Comparison of ENCODE assay signal across 8 cellular contexts in the genomic region with DNA sequence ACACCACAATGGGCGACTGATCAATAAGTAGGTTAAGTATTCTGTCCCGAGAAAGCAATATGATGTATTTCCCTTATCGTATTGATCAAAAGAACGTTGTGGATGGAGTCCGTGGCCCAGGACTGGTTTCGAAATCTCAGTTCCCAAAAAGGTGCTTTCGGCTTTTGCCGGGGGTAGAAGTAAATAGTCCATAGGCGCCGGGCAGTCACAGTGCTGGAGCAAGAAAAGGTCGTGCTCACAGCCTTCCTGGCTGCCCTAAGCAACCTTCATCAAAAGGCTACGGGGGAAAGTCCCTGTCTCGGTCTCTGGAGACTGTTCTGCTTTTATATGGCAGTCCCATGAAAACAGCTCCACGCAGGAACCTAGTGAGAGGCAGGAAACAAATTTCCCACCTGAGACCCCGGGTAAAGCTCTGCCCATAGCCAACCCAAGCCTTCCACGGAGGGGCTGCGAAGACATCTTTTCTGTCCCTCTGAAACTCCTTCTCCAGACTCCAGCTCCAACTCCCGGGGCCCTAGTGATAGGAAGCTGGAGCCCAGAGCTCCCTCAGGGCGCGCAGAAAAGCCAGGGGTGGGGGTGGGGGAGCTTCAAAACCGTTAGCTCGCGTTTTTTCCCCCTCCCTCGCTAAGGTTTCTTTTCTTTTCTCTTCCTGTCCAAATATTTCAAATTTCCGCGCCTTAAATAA. TPM values are rescaled to one million over a fixed set of nuclear protein-coding genes. Genes with fewer than 3 reads are reported as not detected.
A peak's percentile ranks its signal among the peaks of the same experiment; 100 is the strongest.
DNase-seq lines count a peak whose midpoint lies in the region; ATAC-seq, FAIRE-seq and TF ChIP-seq lines count a peak whose summit lies in the region.

No MANE protein-coding gene starts in this region.

- H4K20me1 ChIP-seq in endothelial cell of umbilical vein (replicated peaks; ENCODE audit: control insufficient read depth, extremely low read depth, insufficient read depth, low read length): no peaks in the 10 kb centered on the region

- H3K9me1 ChIP-seq in endothelial cell of umbilical vein (replicated peaks; ENCODE audit: control insufficient read depth, extremely low read depth, insufficient read depth, low read length): no peaks in the 10 kb centered on the region

- peaks cover 32% of the 10 kb centered on the region for H3K79me2 ChIP-seq in ACC112 (ENCODE audit: control insufficient read depth, insufficient read depth, low read length, unreplicated experiment)
- peaks cover 4% of the 10 kb centered on the region for H3K79me2 ChIP-seq in endothelial cell of umbilical vein (ENCODE audit: control insufficient read depth, insufficient read depth, low read length)

- no peak for TF ChIP-seq POLR2A in endothelial cell of umbilical vein (IDR thresholded peaks at IDR 0.05; ENCODE audit: low read depth, low read length)

- peaks cover 20% of the 10 kb centered on the region for H3K4me1 ChIP-seq in ACC112 (ENCODE audit: control insufficient read depth, insufficient read depth, low read length, unreplicated experiment)
- peaks cover 18% of the 10 kb centered on the region for H3K4me1 ChIP-seq in endothelial cell of umbilical vein (ENCODE audit: control insufficient read depth, extremely low read depth, insufficient read depth, low read length)
- peaks cover 3% of the 10 kb centered on the region for H3K4me1 ChIP-seq in mucosa of stomach (ENCODE audit: control insufficient read depth, insufficient read depth, low read length)

- intact Hi-C loops in endothelial cell of umbilical vein (cut with micrococcal nuclease): loop anchor here (1.0 to 5.0 kb wide), 3 partner anchors 9 to 550 kb away; a partner anchor contains a TSS

- DNase-seq in NCI-H128 (lab: John Stamatoyannopoulos, UW; ENCODE audit: unreplicated experiment) (peak; percentile 74), WERI-Rb-1 (peak; percentile 60), endothelial cell of umbilical vein (ENCODE audit: low read depth, low spot score) (peak; percentile 55), MV-4-11 (lab: John Stamatoyannopoulos, UW) (no peak)

- dilution Hi-C loops in endothelial cell of umbilical vein (cut with MboI; ENCODE audit: extremely low pct_ligation_motif_present, low sequenced_read_pairs): no loop called here

- ATAC-seq in HG02610 (IDR thresholded peaks at IDR 0.05; ENCODE audit: unreplicated experiment): peak; percentile 72

- FAIRE-seq in endothelial cell of umbilical vein (lab: Jason Lieb, UNC): no peak

- no peaks in the 10 kb centered on the region for H3K9me3 ChIP-seq in WERI-Rb-1 (ENCODE audit: severe bottlenecking)
- no peaks in the 10 kb centered on the region for H3K9me3 ChIP-seq in endothelial cell of umbilical vein (replicated peaks; ENCODE audit: control insufficient read depth, insufficient read depth, low read length)
- H3K9me3 ChIP-seq in mucosa of stomach (ENCODE audit: control insufficient read depth, low read length): no peaks in the 10 kb centered on the region

- peak overlapping the region; percentile 76 for H3K4me2 ChIP-seq in endothelial cell of umbilical vein (ENCODE audit: insufficient read depth, low read length)

- TSS peak; percentile 22 for BruUV-seq in endothelial cell of umbilical vein (replicated peaks; lab: Mats Ljungman, UMichigan)

- peak overlapping the region; percentile 93 for H3K4me3 ChIP-seq in ACC112 (ENCODE audit: low read depth, low read length)
- peak overlapping the region; percentile 80 for H3K4me3 ChIP-seq in GM12875 (ENCODE audit: low read depth, low read length)
- H3K4me3 ChIP-seq in WERI-Rb-1 (ENCODE audit: low read depth, low read length): peak overlapping the region; percentile 91
- peak overlapping the region; percentile 72 to 90 (median 89) for H3K4me3 ChIP-seq in endothelial cell of umbilical vein (replicated peaks in 1 of 3; ENCODE audit: insufficient read depth in 1 of 3, low read depth in 1 of 3, low read length in 3 of 3)
- peak overlapping the region; percentile 79 for H3K4me3 ChIP-seq in mucosa of stomach (ENCODE audit: low read length)

- H2AFZ ChIP-seq in ACC112 (ENCODE audit: low read length, unreplicated experiment) (peak overlapping the region; percentile 94), endothelial cell of umbilical vein (ENCODE audit: low read depth, low read length) (peak overlapping the region; percentile 96)

- H3K27ac ChIP-seq in ACC112 (ENCODE audit: low read depth, low read length) (peak overlapping the region; percentile 76), WERI-Rb-1 (peak overlapping the region; percentile 99), endothelial cell of umbilical vein (ENCODE audit: insufficient read depth, low read depth, low read length) (peak overlapping the region; percentile 54)

- CTCF ChIA-PET in endothelial cell of umbilical vein (lab: Charles Lee): interaction anchor here (0.7 to 3.7 kb wide), 5 partner anchors 8 to 212 kb away, joined by 3 to 26 read pairs (median 7); a partner anchor contains a TSS

- no peak for TF ChIP-seq CTCF in GM12875 (IDR thresholded peaks at IDR 0.05; ENCODE audit: borderline replicate concordance, insufficient read depth, low read depth, low read length)
- no peak for TF ChIP-seq CTCF in WERI-Rb-1 (IDR thresholded peaks at IDR 0.05; ENCODE audit: low read depth, low read length)
- TF ChIP-seq CTCF in endothelial cell of umbilical vein (IDR thresholded peaks at IDR 0.05; ENCODE audit: extremely low read depth in 1 of 2, insufficient read depth in 1 of 2, low read depth in 1 of 2, low read length in 2 of 2): no peak

- POLR2A ChIA-PET in endothelial cell of umbilical vein (lab: Charles Lee): interaction anchor here (0.6 to 1.1 kb wide), 2 partner anchors 9 to 294 kb away, joined by 3 to 8 read pairs; no protein-coding TSS in a partner anchor

- no peaks in the 10 kb centered on the region for H3K36me3 ChIP-seq in ACC112 (ENCODE audit: insufficient read depth, low read length)
- H3K36me3 ChIP-seq in WERI-Rb-1: peaks cover 38% of the 10 kb centered on the region
- H3K36me3 ChIP-seq in endothelial cell of umbilical vein (ENCODE audit: control insufficient read depth in 2 of 2, extremely low read depth in 1 of 2, insufficient read depth in 2 of 2, low read length in 2 of 2): no peaks in the 10 kb centered on the region
- no peaks in the 10 kb centered on the region for H3K36me3 ChIP-seq in mucosa of stomach (ENCODE audit: control insufficient read depth, insufficient read depth, low read length)

- H3K9ac ChIP-seq in endothelial cell of umbilical vein (replicated peaks; ENCODE audit: extremely low read depth, insufficient read depth, low read length) (peak overlapping the region; percentile 83), mucosa of stomach (ENCODE audit: low read length) (peak overlapping the region; percentile 73)

- no peaks in the 10 kb centered on the region for H3K27me3 ChIP-seq in ACC112 (ENCODE audit: insufficient read depth, low read length)
- H3K27me3 ChIP-seq in WERI-Rb-1 (ENCODE audit: insufficient read depth, low read depth, severe bottlenecking): no peaks in the 10 kb centered on the region
- no peaks in the 10 kb centered on the region for H3K27me3 ChIP-seq in endothelial cell of umbilical vein (ENCODE audit: control insufficient read depth in 2 of 2, insufficient read depth in 2 of 2, low read length in 2 of 2)
- peaks cover 16% of the 10 kb centered on the region for H3K27me3 ChIP-seq in mucosa of stomach (ENCODE audit: control insufficient read depth, insufficient read depth, low read length)

TF ChIP-seq in endothelial cell of umbilical vein, 7 proteins besides CTCF, POLR2A, EP300 and RAD21:
- TF ChIP-seq EZH2 (IDR thresholded peaks at IDR 0.05; ENCODE audit: borderline replicate concordance, low read depth, low read length, severe bottlenecking) (no peak), FOS (IDR thresholded peaks at IDR 0.05; ENCODE audit: borderline replicate concordance, insufficient read depth, low read length) (no peak), JUN (IDR thresholded peaks at IDR 0.05; ENCODE audit: borderline replicate concordance, insufficient read depth, insufficient read length, low read depth) (no peak), MYC (IDR thresholded peaks at IDR 0.05; ENCODE audit: low read depth, low read length) (no peak), GATA2 (IDR thresholded peaks at IDR 0.05; ENCODE audit: insufficient read depth, insufficient read length, low read depth, low read length) (no peak), POLR2AphosphoS5 (IDR thresholded peaks at IDR 0.05; ENCODE audit: insufficient read depth, low read depth, low read length) (no peak)
- TF ChIP-seq, protein P1, sequence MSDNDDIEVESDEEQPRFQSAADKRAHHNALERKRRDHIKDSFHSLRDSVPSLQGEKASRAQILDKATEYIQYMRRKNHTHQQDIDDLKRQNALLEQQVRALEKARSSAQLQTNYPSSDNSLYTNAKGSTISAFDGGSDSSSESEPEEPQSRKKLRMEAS (IDR thresholded peaks at IDR 0.05; ENCODE audit: insufficient read depth, insufficient read length): no peak

RNA-seq across cellular contexts. Expression of a gene that starts 7.0 kb away (rescaled TPM):
- total RNA-seq in endothelial cell of umbilical vein: 19.6 and 19.8 TPM in 2 replicates
- 11.5 and 12.8 TPM in 2 replicates for polyA plus RNA-seq in endothelial cell of umbilical vein
- polyA plus RNA-seq in endothelial cell of umbilical vein (2011; cell fraction: cytosol; rRNA removed): 15.0 and 15.6 TPM in 2 replicates
- polyA plus RNA-seq in endothelial cell of umbilical vein (2011; cell fraction: nucleus; rRNA removed): 5.7 and 9.3 TPM in 2 replicates
- polyA plus RNA-seq in endothelial cell of umbilical vein (2012): 3.6 and 8.5 TPM in 2 replicates
- polyA minus RNA-seq in endothelial cell of umbilical vein: 9.8 and 16.3 TPM in 2 replicates
- polyA minus RNA-seq in endothelial cell of umbilical vein (2011; cell fraction: cytosol; rRNA and poly(A)+ RNA removed): 46.5 TPM
- polyA minus RNA-seq in endothelial cell of umbilical vein (2011; cell fraction: nucleus; rRNA and poly(A)+ RNA removed): 3.8 and 5.0 TPM in 2 replicates

RNA-seq across cellular contexts. Expression of a gene that starts 17.0 kb away (rescaled TPM):
- total RNA-seq in endothelial cell of umbilical vein: 55.3 and 57.6 TPM in 2 replicates
- 5.2 and 9.0 TPM in 2 replicates for polyA plus RNA-seq in endothelial cell of umbilical vein
- polyA plus RNA-seq in endothelial cell of umbilical vein (2011; cell fraction: cytosol; rRNA removed): 14.8 and 17.8 TPM in 2 replicates
- 15.2 and 17.7 TPM in 2 replicates for polyA plus RNA-seq in endothelial cell of umbilical vein (2011; cell fraction: nucleus; rRNA removed)
- polyA plus RNA-seq in endothelial cell of umbilical vein (2012): 36.0 and 58.1 TPM in 2 replicates
- polyA minus RNA-seq in endothelial cell of umbilical vein: 22.4 and 27.7 TPM in 2 replicates
- 35.0 TPM for polyA minus RNA-seq in endothelial cell of umbilical vein (2011; cell fraction: cytosol; rRNA and poly(A)+ RNA removed)
- polyA minus RNA-seq in endothelial cell of umbilical vein (2011; cell fraction: nucleus; rRNA and poly(A)+ RNA removed): 56.1 and 114 TPM in 2 replicates
